12 cellular contexts compared by ENCODE assay signal in the genomic region with DNA sequence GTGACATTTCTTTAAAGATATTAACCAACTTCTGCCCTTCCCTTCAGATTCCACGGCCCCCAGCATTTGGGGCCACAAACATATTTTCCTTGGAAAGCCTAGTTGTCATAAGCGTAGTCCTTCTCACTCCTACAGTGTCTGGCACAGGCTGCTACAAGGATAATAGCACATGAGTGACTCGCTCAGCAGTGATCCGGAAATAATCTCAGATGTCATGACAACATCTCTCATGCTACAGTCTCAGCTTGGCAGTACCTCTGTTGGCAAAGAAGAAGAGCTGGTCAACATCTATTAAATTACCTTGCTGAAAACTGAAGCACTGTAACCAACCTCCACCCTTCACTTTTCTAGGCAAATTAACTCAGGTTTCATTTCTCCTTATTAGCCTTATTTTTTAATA.
A peak's percentile ranks its signal among the peaks of the same experiment; 100 is the strongest.
DNase-seq lines count a peak whose midpoint lies in the region; ATAC-seq lines count a peak whose summit lies in the region.
"Had no signal": no experiment of that assay in that cellular context is flagged by ENCODE, and none has a peak within 500 bp of the region (broad histone marks: within the 10 kb centered on the region; RNA-seq: fewer than 3 reads in every experiment).

No MANE protein-coding gene starts in this region.

- H3K9me2 ChIP-seq in GM23248 (ENCODE audit: insufficient read depth): no peaks in the 10 kb centered on the region

- no peaks in the 10 kb centered on the region for H3F3A ChIP-seq in GM23248 (ENCODE audit: insufficient read depth)

- H3K27ac ChIP-seq in GM23248: no peak overlapping the region
- H3K27ac ChIP-seq: body of pancreas, left lung, tibial artery had no signal

- no peaks in the 10 kb centered on the region for H3K79me2 ChIP-seq in GM23248 (ENCODE audit: insufficient read depth)

- peak; percentile 37 for DNase-seq in GM23248
- DNase-seq in NCI-H226: peak; percentile 70
- peak; percentile 66 for DNase-seq in dedifferentiated amniotic fluid mesenchymal stem cell (ENCODE audit: extremely low spot score)
- peak; percentile 30 for DNase-seq in renal cortical epithelial cell (ENCODE audit: low read depth)
- no peak for DNase-seq in stimulated activated CD4-positive, alpha-beta T cell treated with anti-CD3 and anti-CD28 coated beads, Interleukin-1b, Interleukin-23, amount 100 ng/mL, for 48 hours
- DNase-seq in epidermal melanocyte (ENCODE audit: insufficient read length, low spot score): no peak
- DNase-seq: DMS79 treated with DMSO at 0.1 percent for 48 hours, left lung, posterior cingulate gyrus, tibial artery had no signal

- no peaks in the 10 kb centered on the region for H3K4me1 ChIP-seq in GM23248 (ENCODE audit: insufficient read depth)
- H3K4me1 ChIP-seq: body of pancreas, left lung, tibial artery had no signal

- in situ Hi-C loops in GM23248 (cut with MboI): no loop called here

- H3K4me3 ChIP-seq in GM23248: no peak overlapping the region
- H3K4me3 ChIP-seq: body of pancreas, left lung, tibial artery had no signal

- no peaks in the 10 kb centered on the region for H3K9me3 ChIP-seq in GM23248 (ENCODE audit: low read depth)
- H3K9me3 ChIP-seq: body of pancreas, left lung, tibial artery had no signal

- no peaks in the 10 kb centered on the region for H3K36me3 ChIP-seq in GM23248 (ENCODE audit: low read depth)
- H3K36me3 ChIP-seq: left lung, tibial artery had no signal

- no peak overlapping the region for H3K4me2 ChIP-seq in GM23248 (ENCODE audit: unreplicated experiment)

- no peak for ATAC-seq in HG02852 (IDR thresholded peaks at IDR 0.05; ENCODE audit: unreplicated experiment)
- ATAC-seq: body of pancreas, left lung had no signal

- no peaks in the 10 kb centered on the region for H4K20me1 ChIP-seq in GM23248 (ENCODE audit: insufficient read depth)

- no peak overlapping the region for H3K9ac ChIP-seq in GM23248

- no peak overlapping the region for H2AFZ ChIP-seq in GM23248

- H3K27me3 ChIP-seq in GM23248 (replicated peaks; ENCODE audit: insufficient read depth): no peaks in the 10 kb centered on the region
- H3K27me3 ChIP-seq: body of pancreas, left lung, tibial artery had no signal

- 8 to 12% methylated on average over 4 of the region's 4 CpGs for WGBS in GM23248 (ENCODE audit: low coverage in 1 of 2, low lambda C conversion rate in 2 of 2, missing lambda C conversion rate in 2 of 2), 2 experiments

Comparison
In these comparisons a context has a peak if more than half of its experiments do, and no peak if none do; other contexts are left out.
1. DNase-seq: peak in GM23248 (single experiment), NCI-H226 (single experiment), dedifferentiated amniotic fluid mesenchymal stem cell (single experiment) and renal cortical epithelial cell (single experiment); none in stimulated activated CD4-positive, alpha-beta T cell treated with anti-CD3 and anti-CD28 coated beads, Interleukin-1b, Interleukin-23, amount 100 ng/mL, for 48 hours (single experiment) and epidermal melanocyte (single experiment).